11 cellular contexts compared by ENCODE assay signal in genomic region chr6:108174371-108175175, GRCh38. TPM values are rescaled to one million over a fixed set of nuclear protein-coding genes. Genes with fewer than 3 reads are reported as not detected.
DNase-seq lines count a peak whose midpoint lies in the region; ATAC-seq and TF ChIP-seq lines count a peak whose summit lies in the region.
"Had no signal": no experiment of that assay in that cellular context is flagged by ENCODE, and none has a peak within 500 bp of the region (broad histone marks: within the 10 kb centered on the region; RNA-seq: fewer than 3 reads in every experiment).

No MANE protein-coding gene starts in this region.

- H3K36me3 Mint-ChIP-seq in endothelial cell (ENCODE audit: low read depth, unreplicated experiment) = no peaks in the 10 kb centered on the region
- no peaks in the 10 kb centered on the region for H3K36me3 Mint-ChIP-seq in neural crest cell (ENCODE audit: low read depth)

- H3K27ac Mint-ChIP-seq in endothelial cell (ENCODE audit: unreplicated experiment) = no peak overlapping the region
- H3K27ac Mint-ChIP-seq in neural crest cell (ENCODE audit: unreplicated experiment) = no peak overlapping the region
- H3K27ac Mint-ChIP-seq: T-helper 1 cell treated with Interleukin-12 subunit alpha and Interleukin-12 subunit beta and Interleukin-4 antibody, amounts not matched to agents 30 μg/mL and 1 μg/mL, for 36 hours had no signal

- H3K4me1 Mint-ChIP-seq in endothelial cell (ENCODE audit: unreplicated experiment) (peaks cover 9% of the 10 kb centered on the region), neural crest cell (peaks cover 19% of the 10 kb centered on the region)

- no peaks in the 10 kb centered on the region for H3K9me3 Mint-ChIP-seq in endothelial cell (ENCODE audit: unreplicated experiment)
- H3K9me3 Mint-ChIP-seq in neural crest cell = no peaks in the 10 kb centered on the region
- H3K9me3 Mint-ChIP-seq: T-helper 1 cell treated with Interleukin-12 subunit alpha and Interleukin-12 subunit beta and Interleukin-4 antibody, amounts not matched to agents 30 μg/mL and 1 μg/mL, for 36 hours had no signal

- H3K4me3 Mint-ChIP-seq in endothelial cell (ENCODE audit: unreplicated experiment) (no peak overlapping the region), neural crest cell (peak overlapping the region; percentile 24)
- H3K4me3 Mint-ChIP-seq: T-helper 1 cell treated with Interleukin-12 subunit alpha and Interleukin-12 subunit beta and Interleukin-4 antibody, amounts not matched to agents 30 μg/mL and 1 μg/mL, for 36 hours had no signal

- no peak for ATAC-seq in GM19328 (IDR thresholded peaks at IDR 0.05; ENCODE audit: unreplicated experiment)

- TF ChIP-seq CTCF in GM13977 (IDR thresholded peaks at IDR 0.05; ENCODE audit: extremely low read depth, insufficient read depth, missing control alignments) = no peak
- TF ChIP-seq CTCF in endothelial cell (IDR thresholded peaks at IDR 0.05; ENCODE audit: unreplicated experiment) = no peak
- no peak for TF ChIP-seq CTCF in neural crest cell (conservative IDR thresholded peaks at IDR 0.05)

- H3K27me3 Mint-ChIP-seq in endothelial cell (ENCODE audit: unreplicated experiment) (peaks cover 24% of the 10 kb centered on the region), neural crest cell (ENCODE audit: low read depth) (peaks cover 100% of the 10 kb centered on the region)

- peak; percentile 59 for DNase-seq in GM13977 (ENCODE audit: low spot score)
- DNase-seq in NOMO-1 treated with dmso at 0.1 percent for 144 hours (lab: John Stamatoyannopoulos, UW; ENCODE audit: unreplicated experiment) = peak; percentile 5
- peak; percentile 73 for DNase-seq in endothelial cell (ENCODE audit: low spot score)
- peak; percentile 61 for DNase-seq in neural crest cell (ENCODE audit: low read depth, low spot score)
- no peak for DNase-seq in D341Med (ENCODE audit: low spot score)
- DNase-seq in central memory CD4-positive, alpha-beta T cell = no peak
- no peak for DNase-seq in GM19240 (ENCODE audit: insufficient read length, low spot score)
- DNase-seq: caudate nucleus had no signal

- in situ Hi-C loops in GM13977 (cut with MboI; ENCODE audit: low pct_unique_long_range_greater_than_20kb, low sequenced_read_pairs, unreplicated experiment) = no loop called here

RNA-seq across cellular contexts. Expression of gene NR2E1, which starts 8.8 kb away (rescaled TPM):
- total RNA-seq in endothelial cell (ENCODE audit: unreplicated experiment) (not detected), neural crest cell (not detected in 2 replicates)
- total RNA-seq: urinary bladder had no signal

Comparison
In these comparisons a context has a peak if more than half of its experiments do, and no peak if none do; other contexts are left out.
1. DNase-seq: peak in GM13977 (single experiment), NOMO-1 treated with dmso at 0.1 percent for 144 hours (single experiment), endothelial cell (single experiment) and neural crest cell (single experiment); none in D341Med (single experiment), central memory CD4-positive, alpha-beta T cell (single experiment) and GM19240 (single experiment).